ENCODE assay signal across 1 cellular context in the genomic region with DNA sequence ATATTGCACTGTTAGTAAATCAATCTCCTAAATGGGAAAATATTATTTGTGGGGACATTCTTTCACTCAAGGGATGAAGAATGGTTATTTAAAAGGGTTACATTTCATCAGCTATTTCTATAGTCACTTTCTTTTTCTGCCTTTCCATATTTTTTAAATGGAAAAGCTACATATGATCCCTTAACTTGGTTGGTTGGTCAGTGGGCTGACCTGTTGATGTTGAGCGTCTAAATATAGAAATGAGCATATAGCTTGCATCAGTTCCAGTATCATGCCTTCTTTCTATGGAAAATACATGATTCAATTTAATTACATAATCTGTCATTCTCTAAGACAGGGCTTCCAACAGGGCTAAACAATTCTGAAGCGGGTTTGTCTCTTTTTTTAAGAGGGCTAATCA.
TF ChIP-seq lines count a peak whose summit lies in the region.

No MANE protein-coding gene starts in this region.

TF ChIP-seq in H1, 55 proteins besides CTCF, POLR2A, EP300 and RAD21:
- TF ChIP-seq CBX8 (IDR thresholded peaks at IDR 0.05; ENCODE audit: borderline replicate concordance, low read depth, low read length) (no peak), TBP (IDR thresholded peaks at IDR 0.05; ENCODE audit: low read depth, low read length) (no peak), POU5F1 (IDR thresholded peaks at IDR 0.05; ENCODE audit: low read depth, low read length) (no peak), SIRT6 (IDR thresholded peaks at IDR 0.05; ENCODE audit: low read length) (no peak), BACH1 (IDR thresholded peaks at IDR 0.05; ENCODE audit: low read length) (no peak)
